ENCODE assay signal across 19 cellular contexts in the genomic region with DNA sequence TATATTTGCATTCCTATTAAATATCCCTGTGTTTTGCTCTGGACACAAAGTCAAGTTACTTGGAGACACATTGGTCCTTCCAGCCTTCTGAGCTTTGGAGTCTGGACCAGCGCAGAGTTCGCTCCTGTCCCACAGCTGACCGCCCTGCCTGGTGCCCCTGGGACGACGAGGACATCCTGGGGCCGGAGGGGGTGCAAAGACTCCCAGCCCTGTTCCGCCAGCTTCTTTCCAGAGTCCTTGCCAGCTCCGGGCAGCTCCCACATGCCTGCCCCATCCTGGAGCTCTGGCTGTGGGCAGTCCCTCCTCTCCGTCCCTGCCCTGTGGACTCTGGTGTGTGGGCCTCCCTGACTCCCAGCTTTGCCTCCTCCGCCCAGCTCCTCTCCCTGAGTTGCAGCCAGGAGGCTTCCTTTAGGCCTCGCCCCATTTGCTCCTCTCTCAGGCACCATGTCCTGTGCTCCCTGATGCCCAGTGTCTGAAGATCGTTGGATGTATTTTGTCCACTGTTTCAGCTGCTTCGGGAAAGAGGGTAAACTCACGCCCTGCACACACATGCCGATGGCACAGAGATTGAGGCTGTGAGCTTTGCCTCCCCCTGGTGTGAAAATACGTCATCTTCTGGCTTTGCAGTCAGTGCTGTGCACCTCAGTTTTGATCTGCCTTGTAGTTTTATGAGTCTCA. TPM values are rescaled to one million over a fixed set of nuclear protein-coding genes. Genes with fewer than 3 reads are reported as not detected.
DNase-seq lines count a peak whose midpoint lies in the region; ATAC-seq and TF ChIP-seq lines count a peak whose summit lies in the region.
"Had no signal": no experiment of that assay in that cellular context is flagged by ENCODE, and none has a peak within 500 bp of the region (broad histone marks: within the 10 kb centered on the region; RNA-seq: fewer than 3 reads in every experiment).

No MANE protein-coding gene starts in this region.

- intact Hi-C loops in activated CD4-positive, alpha-beta T cell treated with anti-CD3 and anti-CD28 coated beads for 36 hours (cut with DNase I, micrococcal nuclease): loop anchor here in 1 of 2 experiments (10.0 kb wide), 1 partner anchor 884 kb away; no protein-coding TSS in a partner anchor
- intact Hi-C loops in activated T-helper 1 cell treated with anti-CD3 and anti-CD28 coated beads, Interleukin-12 subunit alpha, Interleukin-12 subunit beta, Interleukin-2, Interleukin-4 antibody, amounts not matched to agents 30 ng/mL and 10 ng/mL and 1 ng/mL, durations not matched to agents 14 hours and 24 hours and 36 hours (cut with micrococcal nuclease): no loop called here

- peaks cover 10% of the 10 kb centered on the region for H3K4me1 Mint-ChIP-seq in activated CD4-positive, alpha-beta T cell treated with anti-CD3 and anti-CD28 coated beads for 36 hours
- H3K4me1 Mint-ChIP-seq in GM23338: peaks cover 6% of the 10 kb centered on the region; the same call in 1 of the 3 replicates
- peaks cover 17% of the 10 kb centered on the region for H3K4me1 Mint-ChIP-seq in activated T-helper 1 cell treated with anti-CD3 and anti-CD28 coated beads, Interleukin-12 subunit alpha, Interleukin-12 subunit beta, Interleukin-2, Interleukin-4 antibody, amounts not matched to agents 30 ng/mL and 10 ng/mL and 1 ng/mL, durations not matched to agents 14 hours and 24 hours and 36 hours (ENCODE audit: low read depth)
- H3K4me1 Mint-ChIP-seq in neural crest cell: no peaks in the 10 kb centered on the region

- no peaks in the 10 kb centered on the region for H3F3A ChIP-seq in GM23338 (replicated peaks; ENCODE audit: low read depth)

- H2AFZ ChIP-seq in GM23338: no peak overlapping the region
- H2AFZ ChIP-seq: PC-9 had no signal

- H3K79me2 ChIP-seq in GM23338 (replicated peaks; ENCODE audit: insufficient read depth): no peaks in the 10 kb centered on the region

- no peaks in the 10 kb centered on the region for H3K36me3 Mint-ChIP-seq in activated CD4-positive, alpha-beta T cell treated with anti-CD3 and anti-CD28 coated beads for 36 hours (ENCODE audit: low read depth)
- H3K36me3 Mint-ChIP-seq in GM23338 (ENCODE audit: low read depth) (no peaks in the 10 kb centered on the region), neural crest cell (ENCODE audit: low read depth) (no peaks in the 10 kb centered on the region)
- H3K36me3 Mint-ChIP-seq in activated T-helper 1 cell treated with anti-CD3 and anti-CD28 coated beads, Interleukin-12 subunit alpha, Interleukin-12 subunit beta, Interleukin-2, Interleukin-4 antibody, amounts not matched to agents 30 ng/mL and 10 ng/mL and 1 ng/mL, durations not matched to agents 14 hours and 24 hours and 36 hours (ENCODE audit: low read depth): no peaks in the 10 kb centered on the region

- no peak overlapping the region for H3K4me3 Mint-ChIP-seq in activated CD4-positive, alpha-beta T cell treated with anti-CD3 and anti-CD28 coated beads for 36 hours
- H3K4me3 Mint-ChIP-seq in GM23338: no peak overlapping the region
- peak overlapping the region; percentile 21 for H3K4me3 Mint-ChIP-seq in activated T-helper 1 cell treated with anti-CD3 and anti-CD28 coated beads, Interleukin-12 subunit alpha, Interleukin-12 subunit beta, Interleukin-2, Interleukin-4 antibody, amounts not matched to agents 30 ng/mL and 10 ng/mL and 1 ng/mL, durations not matched to agents 14 hours and 24 hours and 36 hours
- no peak overlapping the region for H3K4me3 Mint-ChIP-seq in neural crest cell
- H3K4me3 Mint-ChIP-seq: central memory CD8-positive, alpha-beta T cell had no signal

- H3K27ac ChIP-seq in GM23338 (ENCODE audit: low read depth): no peak overlapping the region
- H3K27ac ChIP-seq: pancreas, PC-9, SK-N-MC, VCaP had no signal

- peaks cover 6% of the 10 kb centered on the region; the same call in 1 of the 2 replicates for H3K27me3 ChIP-seq in GM23338 (ENCODE audit: insufficient read depth)
- H3K27me3 ChIP-seq: pancreas had no signal

- DNase-seq in activated CD4-positive, alpha-beta T cell treated with anti-CD3 and anti-CD28 coated beads for 36 hours: no peak
- DNase-seq in activated CD4-positive, alpha-beta T cell treated with anti-CD3 and anti-CD28 coated beads, Interleukin-2, amount 50 U/mL, for 4 hours: no peak
- DNase-seq in GM23338 (ENCODE audit: low spot score) (peak; percentile 36), neural crest cell (ENCODE audit: low read depth, low spot score) (no peak), OCI-M2 (lab: John Stamatoyannopoulos, UW; ENCODE audit: unreplicated experiment) (no peak), dermis blood vessel endothelial cell (no peak), cortex of kidney (lab: John Stamatoyannopoulos, UW) (no peak)
- DNase-seq in activated T-helper 1 cell treated with anti-CD3 and anti-CD28 coated beads, Interleukin-12 subunit alpha, Interleukin-12 subunit beta, Interleukin-2, Interleukin-4 antibody, amounts not matched to agents 30 ng/mL and 10 ng/mL and 1 ng/mL, durations not matched to agents 14 hours and 24 hours and 36 hours (ENCODE audit: low spot score): no peak
- DNase-seq: MM.1S; NCI-H1930; NCI-H510A treated with DMSO at 0.1 percent for 48 hours; PC-9; stimulated activated CD4-positive, alpha-beta T cell treated with anti-CD3 and anti-CD28 coated beads, Interleukin-2, amount 100 ng/mL, for 48 hours had no signal

- CTCF ChIA-PET in activated CD4-positive, alpha-beta T cell treated with anti-CD3 and anti-CD28 coated beads for 36 hours (lab: Charles Lee): no interaction called here

- no peaks in the 10 kb centered on the region for H3K27me3 Mint-ChIP-seq in activated CD4-positive, alpha-beta T cell treated with anti-CD3 and anti-CD28 coated beads for 36 hours
- H3K27me3 Mint-ChIP-seq in GM23338 (ENCODE audit: insufficient read depth, low read depth, poor library complexity): peaks cover 18% of the 10 kb centered on the region
- peaks cover 2% of the 10 kb centered on the region for H3K27me3 Mint-ChIP-seq in activated T-helper 1 cell treated with anti-CD3 and anti-CD28 coated beads, Interleukin-12 subunit alpha, Interleukin-12 subunit beta, Interleukin-2, Interleukin-4 antibody, amounts not matched to agents 30 ng/mL and 10 ng/mL and 1 ng/mL, durations not matched to agents 14 hours and 24 hours and 36 hours (ENCODE audit: insufficient read depth)
- H3K27me3 Mint-ChIP-seq in neural crest cell (ENCODE audit: low read depth): no peaks in the 10 kb centered on the region
- H3K27me3 Mint-ChIP-seq: central memory CD8-positive, alpha-beta T cell had no signal

- POLR2A ChIA-PET in activated CD4-positive, alpha-beta T cell treated with anti-CD3 and anti-CD28 coated beads for 36 hours (lab: Charles Lee): no interaction called here

- H3K4me2 ChIP-seq in GM23338: no peak overlapping the region

- H3K4me1 ChIP-seq in GM23338 (ENCODE audit: insufficient read depth): no peaks in the 10 kb centered on the region
- H3K4me1 ChIP-seq: pancreas had no signal

- no peaks in the 10 kb centered on the region for H3K36me3 ChIP-seq in GM23338 (ENCODE audit: insufficient read depth)
- H3K36me3 ChIP-seq: pancreas had no signal

- no peaks in the 10 kb centered on the region for H3K9me2 ChIP-seq in GM23338 (ENCODE audit: insufficient read depth)

- H3K4me3 ChIP-seq in GM23338: no peak overlapping the region
- H3K4me3 ChIP-seq: pancreas, PC-9 had no signal

- H4K20me1 ChIP-seq in GM23338 (replicated peaks; ENCODE audit: insufficient read depth): no peaks in the 10 kb centered on the region

- no peaks in the 10 kb centered on the region for H3K9me3 Mint-ChIP-seq in activated CD4-positive, alpha-beta T cell treated with anti-CD3 and anti-CD28 coated beads for 36 hours (ENCODE audit: low read depth)
- H3K9me3 Mint-ChIP-seq in GM23338 (peaks cover 2% of the 10 kb centered on the region; the same call in 1 of the 3 replicates), neural crest cell (no peaks in the 10 kb centered on the region)
- H3K9me3 Mint-ChIP-seq in activated T-helper 1 cell treated with anti-CD3 and anti-CD28 coated beads, Interleukin-12 subunit alpha, Interleukin-12 subunit beta, Interleukin-2, Interleukin-4 antibody, amounts not matched to agents 30 ng/mL and 10 ng/mL and 1 ng/mL, durations not matched to agents 14 hours and 24 hours and 36 hours: no peaks in the 10 kb centered on the region
- H3K9me3 Mint-ChIP-seq: central memory CD8-positive, alpha-beta T cell had no signal

- H3K27ac Mint-ChIP-seq in activated CD4-positive, alpha-beta T cell treated with anti-CD3 and anti-CD28 coated beads for 36 hours: peak overlapping the region; percentile 29
- no peak overlapping the region for H3K27ac Mint-ChIP-seq in GM23338
- H3K27ac Mint-ChIP-seq in activated T-helper 1 cell treated with anti-CD3 and anti-CD28 coated beads, Interleukin-12 subunit alpha, Interleukin-12 subunit beta, Interleukin-2, Interleukin-4 antibody, amounts not matched to agents 30 ng/mL and 10 ng/mL and 1 ng/mL, durations not matched to agents 14 hours and 24 hours and 36 hours: peak overlapping the region; percentile 61
- peak overlapping the region; percentile 48 for H3K27ac Mint-ChIP-seq in neural crest cell (ENCODE audit: unreplicated experiment)

- ATAC-seq in activated CD4-positive, alpha-beta T cell treated with anti-CD3 and anti-CD28 coated beads for 36 hours: no peak
- no peak for ATAC-seq in GM23338
- ATAC-seq: pancreas had no signal

- TF ChIP-seq CTCF in GM23338 (conservative IDR thresholded peaks at IDR 0.05; ENCODE audit: low read depth in 2 of 2) (peak; percentile 28 to 60), neural crest cell (conservative IDR thresholded peaks at IDR 0.05) (no peak)

RNA-seq across cellular contexts. Expression of gene PCGF3, which starts 4.9 kb away (rescaled TPM):
- total RNA-seq in activated CD4-positive, alpha-beta T cell treated with anti-CD3 and anti-CD28 coated beads for 36 hours: 10 to 100 TPM; 20.6 to 22.5 TPM
- 49.0 and 53.8 TPM in 2 replicates for total RNA-seq in GM23338 (2014; rRNA removed; shearing (Covaris generic))
- polyA plus RNA-seq in GM23338 (2016; fragmentation: Nextera tagmentation; extraction: Ambion mirVana): 31.0 and 33.1 TPM in 2 replicates
- total RNA-seq in activated T-helper 1 cell treated with anti-CD3 and anti-CD28 coated beads, Interleukin-12 subunit alpha, Interleukin-12 subunit beta, Interleukin-2, Interleukin-4 antibody, amounts not matched to agents 30 ng/mL and 10 ng/mL and 1 ng/mL, durations not matched to agents 14 hours and 24 hours and 36 hours: 30.4 and 31.0 TPM in 2 replicates
- total RNA-seq in neural crest cell (58.5 and 61.2 TPM in 2 replicates), dermis blood vessel endothelial cell (64.3 and 104 TPM in 2 replicates)

RNA-seq across cellular contexts. Expression of gene SLC49A3, which starts 11.8 kb away (rescaled TPM):
- total RNA-seq in activated CD4-positive, alpha-beta T cell treated with anti-CD3 and anti-CD28 coated beads for 36 hours: under 1 TPM; 0.09 to 0.39 TPM
- total RNA-seq in GM23338 (2014; rRNA removed; shearing (Covaris generic)): 2.6 and 3.7 TPM in 2 replicates
- 1.1 and 1.3 TPM in 2 replicates for polyA plus RNA-seq in GM23338 (2016; fragmentation: Nextera tagmentation; extraction: Ambion mirVana)
- 0.81 and 0.88 TPM in 2 replicates for total RNA-seq in activated T-helper 1 cell treated with anti-CD3 and anti-CD28 coated beads, Interleukin-12 subunit alpha, Interleukin-12 subunit beta, Interleukin-2, Interleukin-4 antibody, amounts not matched to agents 30 ng/mL and 10 ng/mL and 1 ng/mL, durations not matched to agents 14 hours and 24 hours and 36 hours
- total RNA-seq in neural crest cell: 0.77 and 0.91 TPM in 2 replicates
- total RNA-seq in dermis blood vessel endothelial cell: 9.9 and 10.6 TPM in 2 replicates
- total RNA-seq: G401 had no signal
- polyA plus RNA-seq: AG04450 had no signal

RNA-seq across cellular contexts. Expression of gene MYL5, which starts 26.4 kb away (rescaled TPM):
- total RNA-seq in activated CD4-positive, alpha-beta T cell treated with anti-CD3 and anti-CD28 coated beads for 36 hours: 10 to 100 TPM; 13.7 to 16.4 TPM
- 2.2 and 4.4 TPM in 2 replicates for total RNA-seq in GM23338 (2014; rRNA removed; shearing (Covaris generic))
- polyA plus RNA-seq in GM23338 (2016; fragmentation: Nextera tagmentation; extraction: Ambion mirVana): 3.0 and 5.7 TPM in 2 replicates
- 29.7 and 35.0 TPM in 2 replicates for total RNA-seq in activated T-helper 1 cell treated with anti-CD3 and anti-CD28 coated beads, Interleukin-12 subunit alpha, Interleukin-12 subunit beta, Interleukin-2, Interleukin-4 antibody, amounts not matched to agents 30 ng/mL and 10 ng/mL and 1 ng/mL, durations not matched to agents 14 hours and 24 hours and 36 hours
- total RNA-seq in neural crest cell (10.6 and 10.8 TPM in 2 replicates), dermis blood vessel endothelial cell (7.3 and 13.6 TPM in 2 replicates)

RNA-seq across cellular contexts. Expression of gene ATP5ME, which starts 26.6 kb away (rescaled TPM):
- total RNA-seq in activated CD4-positive, alpha-beta T cell treated with anti-CD3 and anti-CD28 coated beads for 36 hours: 100 to 1,000 TPM; 147 to 210 TPM
- total RNA-seq in GM23338 (2014; rRNA removed; shearing (Covaris generic)): 60.5 and 149 TPM in 2 replicates
- polyA plus RNA-seq in GM23338 (2016; fragmentation: Nextera tagmentation; extraction: Ambion mirVana): 2,021 and 2,519 TPM in 2 replicates
- 217 and 224 TPM in 2 replicates for total RNA-seq in activated T-helper 1 cell treated with anti-CD3 and anti-CD28 coated beads, Interleukin-12 subunit alpha, Interleukin-12 subunit beta, Interleukin-2, Interleukin-4 antibody, amounts not matched to agents 30 ng/mL and 10 ng/mL and 1 ng/mL, durations not matched to agents 14 hours and 24 hours and 36 hours
- 278 and 281 TPM in 2 replicates for total RNA-seq in neural crest cell
- total RNA-seq in dermis blood vessel endothelial cell: 95.5 and 96.7 TPM in 2 replicates
